2 cellular contexts compared by ENCODE assay signal in the genomic region with DNA sequence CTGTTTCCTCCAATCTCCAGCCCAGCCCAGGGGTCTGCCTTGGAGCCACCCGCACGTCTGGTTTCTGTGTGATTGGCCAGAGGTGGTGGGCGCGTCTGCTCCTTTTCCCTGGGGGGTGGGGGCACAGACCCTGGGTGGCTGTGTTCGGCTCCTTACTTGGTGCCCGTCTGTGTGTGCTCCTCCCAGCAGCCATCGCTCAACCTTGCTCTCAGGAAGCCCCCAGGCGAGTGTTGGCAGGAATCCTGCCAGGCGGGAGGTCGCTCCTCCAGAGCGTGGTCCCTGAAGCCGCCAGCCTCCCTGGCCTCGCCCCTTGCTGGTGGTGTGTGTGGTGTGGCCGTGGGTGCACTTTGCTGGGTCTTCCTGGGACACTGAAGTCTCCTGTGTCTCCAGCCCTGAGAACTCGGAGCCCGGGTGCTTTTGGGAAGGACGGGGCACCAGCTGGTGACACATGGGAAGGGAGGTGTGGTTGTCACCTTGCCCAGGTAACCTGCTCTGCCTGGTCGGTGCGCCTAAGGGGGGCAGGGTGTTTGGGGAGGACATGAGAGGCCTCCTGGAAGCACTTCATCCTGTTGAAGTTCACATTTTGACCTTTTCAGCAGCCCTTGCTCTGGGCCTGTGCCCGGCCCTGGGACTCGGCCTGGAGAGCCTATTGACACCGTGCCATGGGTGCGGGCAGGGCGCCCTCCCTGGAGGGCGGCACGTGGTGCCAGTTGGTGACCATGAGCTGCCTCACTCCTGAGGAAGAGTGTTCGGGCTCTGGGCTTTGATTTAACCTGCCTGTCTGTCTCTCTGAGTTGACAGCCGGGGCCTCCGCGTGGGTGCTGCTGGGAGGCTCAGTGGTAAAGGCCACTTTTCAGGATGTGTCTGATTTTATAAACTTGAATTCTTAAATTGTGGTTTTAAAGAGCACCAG.
TF ChIP-seq lines count a peak whose summit lies in the region.

No MANE protein-coding gene starts in this region.

TF ChIP-seq in K562, 482 proteins besides CTCF, POLR2A, EP300 and RAD21 (continues in another document):
- TF ChIP-seq, protein P1, sequence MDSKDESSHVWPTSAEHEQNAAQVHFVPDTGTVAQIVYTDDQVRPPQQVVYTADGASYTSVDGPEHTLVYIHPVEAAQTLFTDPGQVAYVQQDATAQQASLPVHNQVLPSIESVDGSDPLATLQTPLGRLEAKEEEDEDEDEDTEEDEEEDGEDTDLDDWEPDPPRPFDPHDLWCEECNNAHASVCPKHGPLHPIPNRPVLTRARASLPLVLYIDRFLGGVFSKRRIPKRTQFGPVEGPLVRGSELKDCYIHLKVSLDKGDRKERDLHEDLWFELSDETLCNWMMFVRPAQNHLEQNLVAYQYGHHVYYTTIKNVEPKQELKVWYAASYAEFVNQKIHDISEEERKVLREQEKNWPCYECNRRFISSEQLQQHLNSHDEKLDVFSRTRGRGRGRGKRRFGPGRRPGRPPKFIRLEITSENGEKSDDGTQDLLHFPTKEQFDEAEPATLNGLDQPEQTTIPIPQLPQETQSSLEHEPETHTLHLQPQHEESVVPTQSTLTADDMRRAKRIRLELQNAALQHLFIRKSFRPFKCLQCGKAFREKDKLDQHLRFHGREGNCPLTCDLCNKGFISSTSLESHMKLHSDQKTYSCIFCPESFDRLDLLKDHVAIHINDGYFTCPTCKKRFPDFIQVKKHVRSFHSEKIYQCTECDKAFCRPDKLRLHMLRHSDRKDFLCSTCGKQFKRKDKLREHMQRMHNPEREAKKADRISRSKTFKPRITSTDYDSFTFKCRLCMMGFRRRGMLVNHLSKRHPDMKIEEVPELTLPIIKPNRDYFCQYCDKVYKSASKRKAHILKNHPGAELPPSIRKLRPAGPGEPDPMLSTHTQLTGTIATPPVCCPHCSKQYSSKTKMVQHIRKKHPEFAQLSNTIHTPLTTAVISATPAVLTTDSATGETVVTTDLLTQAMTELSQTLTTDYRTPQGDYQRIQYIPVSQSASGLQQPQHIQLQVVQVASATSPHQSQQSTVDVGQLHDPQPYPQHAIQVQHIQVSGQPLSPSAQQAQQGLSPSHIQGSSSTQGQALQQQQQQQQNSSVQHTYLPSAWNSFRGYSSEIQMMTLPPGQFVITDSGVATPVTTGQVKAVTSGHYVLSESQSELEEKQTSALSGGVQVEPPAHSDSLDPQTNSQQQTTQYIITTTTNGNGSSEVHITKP (IDR thresholded peaks at IDR 0.05; ENCODE audit: partially characterized antibody) = no peak
- no peak for TF ChIP-seq EGR1 (conservative IDR thresholded peaks at IDR 0.05)
- TF ChIP-seq SP1 (CRISPR knock-in tag; IDR thresholded peaks at IDR 0.05) = no peak
- TF ChIP-seq ZNF146 (CRISPR knock-in tag; IDR thresholded peaks at IDR 0.05; ENCODE audit: unreplicated experiment) = no peak
- TF ChIP-seq, protein P2, sequence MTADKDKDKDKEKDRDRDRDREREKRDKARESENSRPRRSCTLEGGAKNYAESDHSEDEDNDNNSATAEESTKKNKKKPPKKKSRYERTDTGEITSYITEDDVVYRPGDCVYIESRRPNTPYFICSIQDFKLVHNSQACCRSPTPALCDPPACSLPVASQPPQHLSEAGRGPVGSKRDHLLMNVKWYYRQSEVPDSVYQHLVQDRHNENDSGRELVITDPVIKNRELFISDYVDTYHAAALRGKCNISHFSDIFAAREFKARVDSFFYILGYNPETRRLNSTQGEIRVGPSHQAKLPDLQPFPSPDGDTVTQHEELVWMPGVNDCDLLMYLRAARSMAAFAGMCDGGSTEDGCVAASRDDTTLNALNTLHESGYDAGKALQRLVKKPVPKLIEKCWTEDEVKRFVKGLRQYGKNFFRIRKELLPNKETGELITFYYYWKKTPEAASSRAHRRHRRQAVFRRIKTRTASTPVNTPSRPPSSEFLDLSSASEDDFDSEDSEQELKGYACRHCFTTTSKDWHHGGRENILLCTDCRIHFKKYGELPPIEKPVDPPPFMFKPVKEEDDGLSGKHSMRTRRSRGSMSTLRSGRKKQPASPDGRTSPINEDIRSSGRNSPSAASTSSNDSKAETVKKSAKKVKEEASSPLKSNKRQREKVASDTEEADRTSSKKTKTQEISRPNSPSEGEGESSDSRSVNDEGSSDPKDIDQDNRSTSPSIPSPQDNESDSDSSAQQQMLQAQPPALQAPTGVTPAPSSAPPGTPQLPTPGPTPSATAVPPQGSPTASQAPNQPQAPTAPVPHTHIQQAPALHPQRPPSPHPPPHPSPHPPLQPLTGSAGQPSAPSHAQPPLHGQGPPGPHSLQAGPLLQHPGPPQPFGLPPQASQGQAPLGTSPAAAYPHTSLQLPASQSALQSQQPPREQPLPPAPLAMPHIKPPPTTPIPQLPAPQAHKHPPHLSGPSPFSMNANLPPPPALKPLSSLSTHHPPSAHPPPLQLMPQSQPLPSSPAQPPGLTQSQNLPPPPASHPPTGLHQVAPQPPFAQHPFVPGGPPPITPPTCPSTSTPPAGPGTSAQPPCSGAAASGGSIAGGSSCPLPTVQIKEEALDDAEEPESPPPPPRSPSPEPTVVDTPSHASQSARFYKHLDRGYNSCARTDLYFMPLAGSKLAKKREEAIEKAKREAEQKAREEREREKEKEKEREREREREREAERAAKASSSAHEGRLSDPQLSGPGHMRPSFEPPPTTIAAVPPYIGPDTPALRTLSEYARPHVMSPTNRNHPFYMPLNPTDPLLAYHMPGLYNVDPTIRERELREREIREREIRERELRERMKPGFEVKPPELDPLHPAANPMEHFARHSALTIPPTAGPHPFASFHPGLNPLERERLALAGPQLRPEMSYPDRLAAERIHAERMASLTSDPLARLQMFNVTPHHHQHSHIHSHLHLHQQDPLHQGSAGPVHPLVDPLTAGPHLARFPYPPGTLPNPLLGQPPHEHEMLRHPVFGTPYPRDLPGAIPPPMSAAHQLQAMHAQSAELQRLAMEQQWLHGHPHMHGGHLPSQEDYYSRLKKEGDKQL (CRISPR knock-in tag; IDR thresholded peaks at IDR 0.05; ENCODE audit: borderline replicate concordance) = no peak
- TF ChIP-seq MXI1 (IDR thresholded peaks at IDR 0.05; ENCODE audit: low read depth, low read length) = no peak
- no peak for TF ChIP-seq ZNF589 (CRISPR knock-in tag; IDR thresholded peaks at IDR 0.05; ENCODE audit: low read depth)
- no peak for TF ChIP-seq BCOR (IDR thresholded peaks at IDR 0.05)
- TF ChIP-seq KDM4B (IDR thresholded peaks at IDR 0.05; ENCODE audit: borderline replicate concordance in 2 of 2, low read depth in 1 of 2) = no peak
- no peak for TF ChIP-seq NRF1 (conservative IDR thresholded peaks at IDR 0.05 in 1 of 2, IDR thresholded peaks at IDR 0.05 in 1 of 2)
- TF ChIP-seq, protein P3, sequence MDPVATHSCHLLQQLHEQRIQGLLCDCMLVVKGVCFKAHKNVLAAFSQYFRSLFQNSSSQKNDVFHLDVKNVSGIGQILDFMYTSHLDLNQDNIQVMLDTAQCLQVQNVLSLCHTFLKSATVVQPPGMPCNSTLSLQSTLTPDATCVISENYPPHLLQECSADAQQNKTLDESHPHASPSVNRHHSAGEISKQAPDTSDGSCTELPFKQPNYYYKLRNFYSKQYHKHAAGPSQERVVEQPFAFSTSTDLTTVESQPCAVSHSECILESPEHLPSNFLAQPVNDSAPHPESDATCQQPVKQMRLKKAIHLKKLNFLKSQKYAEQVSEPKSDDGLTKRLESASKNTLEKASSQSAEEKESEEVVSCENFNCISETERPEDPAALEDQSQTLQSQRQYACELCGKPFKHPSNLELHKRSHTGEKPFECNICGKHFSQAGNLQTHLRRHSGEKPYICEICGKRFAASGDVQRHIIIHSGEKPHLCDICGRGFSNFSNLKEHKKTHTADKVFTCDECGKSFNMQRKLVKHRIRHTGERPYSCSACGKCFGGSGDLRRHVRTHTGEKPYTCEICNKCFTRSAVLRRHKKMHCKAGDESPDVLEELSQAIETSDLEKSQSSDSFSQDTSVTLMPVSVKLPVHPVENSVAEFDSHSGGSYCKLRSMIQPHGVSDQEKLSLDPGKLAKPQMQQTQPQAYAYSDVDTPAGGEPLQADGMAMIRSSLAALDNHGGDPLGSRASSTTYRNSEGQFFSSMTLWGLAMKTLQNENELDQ (CRISPR knock-in tag; IDR thresholded peaks at IDR 0.05; ENCODE audit: borderline replicate concordance) = no peak
- TF ChIP-seq HEY1 (CRISPR knock-in tag; IDR thresholded peaks at IDR 0.05; ENCODE audit: borderline replicate concordance) = no peak
- TF ChIP-seq ETV5 (CRISPR knock-in tag; IDR thresholded peaks at IDR 0.05; ENCODE audit: low read depth) = no peak
- TF ChIP-seq ZNF316 (IDR thresholded peaks at IDR 0.05) = no peak

TF ChIP-seq in HepG2, 621 proteins besides CTCF, POLR2A, EP300 and RAD21 (continues in another document):
- TF ChIP-seq ZNF737 (CRISPR knock-in tag; IDR thresholded peaks at IDR 0.05; ENCODE audit: borderline replicate concordance) (peak; percentile 39; the same call in 1 of the 2 replicates), NR2F6 (IDR thresholded peaks at IDR 0.05) (no peak), NR2F6 (CRISPR knock-in tag; IDR thresholded peaks at IDR 0.05) (peak; percentile 25; the same call in 1 of the 2 replicates), CEBPG (CRISPR knock-in tag; IDR thresholded peaks at IDR 0.05) (no peak), ARHGAP35 (CRISPR knock-in tag; IDR thresholded peaks at IDR 0.05; ENCODE audit: borderline replicate concordance) (no peak), CBX1 (IDR thresholded peaks at IDR 0.05; ENCODE audit: low read depth) (no peak), ZNF607 (CRISPR knock-in tag; IDR thresholded peaks at IDR 0.05; ENCODE audit: borderline replicate concordance) (0 out of 2 replicates have a peak, but pooled peaks have one; percentile 52), CBX2 (IDR thresholded peaks at IDR 0.05; ENCODE audit: low read depth, low read length) (no peak), CBX2 (CRISPR knock-in tag; IDR thresholded peaks at IDR 0.05; ENCODE audit: low read depth) (no peak), YEATS2 (CRISPR knock-in tag; IDR thresholded peaks at IDR 0.05; ENCODE audit: borderline replicate concordance) (no peak), TCF7 (IDR thresholded peaks at IDR 0.05; ENCODE audit: low read depth) (no peak), ZNF788 (CRISPR knock-in tag; IDR thresholded peaks at IDR 0.05; ENCODE audit: borderline replicate concordance) (peak; percentile 53; the same call in 1 of the 2 replicates), FOXM1 (CRISPR knock-in tag; IDR thresholded peaks at IDR 0.05) (no peak), NFYC (CRISPR knock-in tag; IDR thresholded peaks at IDR 0.05) (no peak), SUZ12 (IDR thresholded peaks at IDR 0.05; ENCODE audit: low read depth, low read length) (no peak), CHD4 (IDR thresholded peaks at IDR 0.05; ENCODE audit: borderline replicate concordance, low read length) (no peak)
- TF ChIP-seq, protein P4, sequence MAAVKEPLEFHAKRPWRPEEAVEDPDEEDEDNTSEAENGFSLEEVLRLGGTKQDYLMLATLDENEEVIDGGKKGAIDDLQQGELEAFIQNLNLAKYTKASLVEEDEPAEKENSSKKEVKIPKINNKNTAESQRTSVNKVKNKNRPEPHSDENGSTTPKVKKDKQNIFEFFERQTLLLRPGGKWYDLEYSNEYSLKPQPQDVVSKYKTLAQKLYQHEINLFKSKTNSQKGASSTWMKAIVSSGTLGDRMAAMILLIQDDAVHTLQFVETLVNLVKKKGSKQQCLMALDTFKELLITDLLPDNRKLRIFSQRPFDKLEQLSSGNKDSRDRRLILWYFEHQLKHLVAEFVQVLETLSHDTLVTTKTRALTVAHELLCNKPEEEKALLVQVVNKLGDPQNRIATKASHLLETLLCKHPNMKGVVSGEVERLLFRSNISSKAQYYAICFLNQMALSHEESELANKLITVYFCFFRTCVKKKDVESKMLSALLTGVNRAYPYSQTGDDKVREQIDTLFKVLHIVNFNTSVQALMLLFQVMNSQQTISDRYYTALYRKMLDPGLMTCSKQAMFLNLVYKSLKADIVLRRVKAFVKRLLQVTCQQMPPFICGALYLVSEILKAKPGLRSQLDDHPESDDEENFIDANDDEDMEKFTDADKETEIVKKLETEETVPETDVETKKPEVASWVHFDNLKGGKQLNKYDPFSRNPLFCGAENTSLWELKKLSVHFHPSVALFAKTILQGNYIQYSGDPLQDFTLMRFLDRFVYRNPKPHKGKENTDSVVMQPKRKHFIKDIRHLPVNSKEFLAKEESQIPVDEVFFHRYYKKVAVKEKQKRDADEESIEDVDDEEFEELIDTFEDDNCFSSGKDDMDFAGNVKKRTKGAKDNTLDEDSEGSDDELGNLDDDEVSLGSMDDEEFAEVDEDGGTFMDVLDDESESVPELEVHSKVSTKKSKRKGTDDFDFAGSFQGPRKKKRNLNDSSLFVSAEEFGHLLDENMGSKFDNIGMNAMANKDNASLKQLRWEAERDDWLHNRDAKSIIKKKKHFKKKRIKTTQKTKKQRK (IDR thresholded peaks at IDR 0.05; ENCODE audit: low read length) = no peak
- TF ChIP-seq, protein P5, sequence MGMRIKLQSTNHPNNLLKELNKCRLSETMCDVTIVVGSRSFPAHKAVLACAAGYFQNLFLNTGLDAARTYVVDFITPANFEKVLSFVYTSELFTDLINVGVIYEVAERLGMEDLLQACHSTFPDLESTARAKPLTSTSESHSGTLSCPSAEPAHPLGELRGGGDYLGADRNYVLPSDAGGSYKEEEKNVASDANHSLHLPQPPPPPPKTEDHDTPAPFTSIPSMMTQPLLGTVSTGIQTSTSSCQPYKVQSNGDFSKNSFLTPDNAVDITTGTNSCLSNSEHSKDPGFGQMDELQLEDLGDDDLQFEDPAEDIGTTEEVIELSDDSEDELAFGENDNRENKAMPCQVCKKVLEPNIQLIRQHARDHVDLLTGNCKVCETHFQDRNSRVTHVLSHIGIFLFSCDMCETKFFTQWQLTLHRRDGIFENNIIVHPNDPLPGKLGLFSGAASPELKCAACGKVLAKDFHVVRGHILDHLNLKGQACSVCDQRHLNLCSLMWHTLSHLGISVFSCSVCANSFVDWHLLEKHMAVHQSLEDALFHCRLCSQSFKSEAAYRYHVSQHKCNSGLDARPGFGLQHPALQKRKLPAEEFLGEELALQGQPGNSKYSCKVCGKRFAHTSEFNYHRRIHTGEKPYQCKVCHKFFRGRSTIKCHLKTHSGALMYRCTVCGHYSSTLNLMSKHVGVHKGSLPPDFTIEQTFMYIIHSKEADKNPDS (CRISPR knock-in tag; IDR thresholded peaks at IDR 0.05) = no peak
- TF ChIP-seq, protein P6, sequence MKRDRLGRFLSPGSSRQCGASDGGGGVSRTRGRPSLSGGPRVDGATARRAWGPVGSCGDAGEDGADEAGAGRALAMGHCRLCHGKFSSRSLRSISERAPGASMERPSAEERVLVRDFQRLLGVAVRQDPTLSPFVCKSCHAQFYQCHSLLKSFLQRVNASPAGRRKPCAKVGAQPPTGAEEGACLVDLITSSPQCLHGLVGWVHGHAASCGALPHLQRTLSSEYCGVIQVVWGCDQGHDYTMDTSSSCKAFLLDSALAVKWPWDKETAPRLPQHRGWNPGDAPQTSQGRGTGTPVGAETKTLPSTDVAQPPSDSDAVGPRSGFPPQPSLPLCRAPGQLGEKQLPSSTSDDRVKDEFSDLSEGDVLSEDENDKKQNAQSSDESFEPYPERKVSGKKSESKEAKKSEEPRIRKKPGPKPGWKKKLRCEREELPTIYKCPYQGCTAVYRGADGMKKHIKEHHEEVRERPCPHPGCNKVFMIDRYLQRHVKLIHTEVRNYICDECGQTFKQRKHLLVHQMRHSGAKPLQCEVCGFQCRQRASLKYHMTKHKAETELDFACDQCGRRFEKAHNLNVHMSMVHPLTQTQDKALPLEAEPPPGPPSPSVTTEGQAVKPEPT (CRISPR knock-in tag; IDR thresholded peaks at IDR 0.05; ENCODE audit: low read depth) = peak; percentile 49; the same call in 1 of the 2 replicates
- TF ChIP-seq, protein P7, sequence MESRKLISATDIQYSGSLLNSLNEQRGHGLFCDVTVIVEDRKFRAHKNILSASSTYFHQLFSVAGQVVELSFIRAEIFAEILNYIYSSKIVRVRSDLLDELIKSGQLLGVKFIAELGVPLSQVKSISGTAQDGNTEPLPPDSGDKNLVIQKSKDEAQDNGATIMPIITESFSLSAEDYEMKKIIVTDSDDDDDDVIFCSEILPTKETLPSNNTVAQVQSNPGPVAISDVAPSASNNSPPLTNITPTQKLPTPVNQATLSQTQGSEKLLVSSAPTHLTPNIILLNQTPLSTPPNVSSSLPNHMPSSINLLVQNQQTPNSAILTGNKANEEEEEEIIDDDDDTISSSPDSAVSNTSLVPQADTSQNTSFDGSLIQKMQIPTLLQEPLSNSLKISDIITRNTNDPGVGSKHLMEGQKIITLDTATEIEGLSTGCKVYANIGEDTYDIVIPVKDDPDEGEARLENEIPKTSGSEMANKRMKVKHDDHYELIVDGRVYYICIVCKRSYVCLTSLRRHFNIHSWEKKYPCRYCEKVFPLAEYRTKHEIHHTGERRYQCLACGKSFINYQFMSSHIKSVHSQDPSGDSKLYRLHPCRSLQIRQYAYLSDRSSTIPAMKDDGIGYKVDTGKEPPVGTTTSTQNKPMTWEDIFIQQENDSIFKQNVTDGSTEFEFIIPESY (CRISPR knock-in tag; IDR thresholded peaks at IDR 0.05) = peak; percentile 97
